Comparison of ENCODE assay signal across 12 cellular contexts in genomic region chr5:1118738-1119137, GRCh38. TPM values are rescaled to one million over a fixed set of nuclear protein-coding genes. Genes with fewer than 3 reads are reported as not detected.
DNase-seq lines count a peak whose midpoint lies in the region; ATAC-seq and TF ChIP-seq lines count a peak whose summit lies in the region.
"Had no signal": no experiment of that assay in that cellular context is flagged by ENCODE, and none has a peak within 500 bp of the region (broad histone marks: within the 10 kb centered on the region; RNA-seq: fewer than 3 reads in every experiment).

No MANE protein-coding gene starts in this region.

- intact Hi-C loops in esophagus squamous epithelium (cut with DNase I) = no loop called here

- peaks cover 0 to 99% (median 0%) of the 10 kb centered on the region in 4 donors for H3K27me3 ChIP-seq in esophagus squamous epithelium

- no peak for TF ChIP-seq POLR2A in esophagus squamous epithelium (IDR thresholded peaks at IDR 0.05)

- no peak for TF ChIP-seq CTCF in esophagus squamous epithelium (IDR thresholded peaks at IDR 0.05)
- no peak for TF ChIP-seq CTCF in nephron (IDR thresholded peaks at IDR 0.05; ENCODE audit: unreplicated experiment in 3 of 3)

- H3K4me1 ChIP-seq in esophagus squamous epithelium = peaks cover 13 to 32% (median 15%) of the 10 kb centered on the region in 3 donors

- H3K27ac Mint-ChIP-seq in nephron = peak overlapping the region; percentile 36 to 83 (median 76)
- H3K27ac Mint-ChIP-seq: T-helper 1 cell treated with Interleukin-12 subunit alpha and Interleukin-12 subunit beta and Interleukin-4 antibody, amounts not matched to agents 30 μg/mL and 1 μg/mL, for 36 hours had no signal

- peak; percentile 33 for DNase-seq in DMS153 treated with DMSO at 0.1 percent for 48 hours (lab: John Stamatoyannopoulos, UW; ENCODE audit: unreplicated experiment)
- peak; percentile 64 for DNase-seq in NCI-H2196 treated with DMSO at 0.1 percent for 48 hours (lab: John Stamatoyannopoulos, UW; ENCODE audit: unreplicated experiment)
- no peak for DNase-seq in esophagus squamous epithelium (lab: John Stamatoyannopoulos, UW)
- DNase-seq in SKM-1 (lab: John Stamatoyannopoulos, UW; ENCODE audit: unreplicated experiment) = no peak
- DNase-seq: activated effector memory CD4-positive, alpha-beta T cell treated with anti-CD3 and anti-CD28 coated beads, Interleukin-2, amount 50 U/mL, for 16 hours; effector CD8-positive, alpha-beta T cell; GDM1 had no signal

- ATAC-seq in GM19395 (IDR thresholded peaks at IDR 0.05; ENCODE audit: unreplicated experiment) (no peak), GM21360 (IDR thresholded peaks at IDR 0.05; ENCODE audit: unreplicated experiment) (no peak), HG02678 (IDR thresholded peaks at IDR 0.05; ENCODE audit: unreplicated experiment) (no peak)

- H3K9me3 ChIP-seq in esophagus squamous epithelium = no peaks in the 10 kb centered on the region

- peak overlapping the region in 2 of 3 experiments; percentile 9 to 79 for H3K4me3 Mint-ChIP-seq in nephron
- H3K4me3 Mint-ChIP-seq: T-helper 1 cell treated with Interleukin-12 subunit alpha and Interleukin-12 subunit beta and Interleukin-4 antibody, amounts not matched to agents 30 μg/mL and 1 μg/mL, for 36 hours had no signal

- H3K27ac ChIP-seq in esophagus squamous epithelium = peak overlapping the region in 3 of 4 donors; percentile 8 to 42 (median 31)

- WGBS in esophagus squamous epithelium, 2 donors = 30 to 65% methylated on average over 5 to 9 of the region's 15 CpGs

- H3K27me3 Mint-ChIP-seq in nephron (ENCODE audit: low read depth) = peaks cover 9% of the 10 kb centered on the region

- H3K36me3 Mint-ChIP-seq in nephron (ENCODE audit: low read depth) = no peaks in the 10 kb centered on the region

- H3K36me3 ChIP-seq in esophagus squamous epithelium = no peaks in the 10 kb centered on the region

- peaks cover 52% of the 10 kb centered on the region for H3K4me1 Mint-ChIP-seq in nephron

- H3K4me3 ChIP-seq in esophagus squamous epithelium = no peak overlapping the region

- H3K9me3 Mint-ChIP-seq in nephron = no peaks in the 10 kb centered on the region
- H3K9me3 Mint-ChIP-seq: T-helper 1 cell treated with Interleukin-12 subunit alpha and Interleukin-12 subunit beta and Interleukin-4 antibody, amounts not matched to agents 30 μg/mL and 1 μg/mL, for 36 hours had no signal

RNA-seq across cellular contexts. Expression of gene SLC12A7, which starts 6.9 kb away (rescaled TPM):
- 10 to 100 TPM in 1 of 4 donors, 1 to 10 TPM in 3; 4.5 to 13.4 (median 6.6) TPM for total RNA-seq in esophagus squamous epithelium

Comparison
In these comparisons a context has a peak if more than half of its experiments do, and no peak if none do; other contexts are left out.
1. DNase-seq: peak in DMS153 treated with DMSO at 0.1 percent for 48 hours (single experiment) and NCI-H2196 treated with DMSO at 0.1 percent for 48 hours (single experiment); none in esophagus squamous epithelium (single experiment) and SKM-1 (single experiment).